Comparison of ENCODE assay signal across 12 cellular contexts in genomic region chr11:126189109-126189929, GRCh38. TPM values are rescaled to one million over a fixed set of nuclear protein-coding genes. Genes with fewer than 3 reads are reported as not detected.
DNase-seq lines count a peak whose midpoint lies in the region; ATAC-seq and TF ChIP-seq lines count a peak whose summit lies in the region.
"Had no signal": no experiment of that assay in that cellular context is flagged by ENCODE, and none has a peak within 500 bp of the region (broad histone marks: within the 10 kb centered on the region; RNA-seq: fewer than 3 reads in every experiment).

No MANE protein-coding gene starts in this region.

- intact Hi-C loops in spleen (cut with DNase I; ENCODE audit: low total_unique reads) = no loop called here

- DNase-seq in spleen (peak; percentile 67), ureter (ENCODE audit: low spot score) (no peak), GM19238 (ENCODE audit: insufficient read length, low spot score) (no peak), HuH-7.5 (ENCODE audit: low spot score) (no peak)
- DNase-seq: Calu3; stimulated activated CD4-positive, alpha-beta T cell treated with anti-CD3 and anti-CD28 coated beads, Interleukin-15, amount 100 ng/mL, for 24 hours; stimulated activated naive CD4-positive, alpha-beta T cell treated with Interleukin-2 at 50 U/mL for 16 hours had no signal

- H3K4me3 ChIP-seq in spleen = no peak overlapping the region
- H3K4me3 ChIP-seq: esophagus muscularis mucosa had no signal

- no peak for TF ChIP-seq CTCF in spleen (IDR thresholded peaks at IDR 0.05 in 8 of 11, conservative IDR thresholded peaks at IDR 0.05 in 3 of 11)

- peak overlapping the region in 1 of 8 donors; percentile 38 for H3K27ac ChIP-seq in spleen
- H3K27ac ChIP-seq: esophagus muscularis mucosa had no signal

- peaks cover 0 to 12% (median 2%) of the 10 kb centered on the region in 6 donors for H3K4me1 ChIP-seq in spleen

- no peaks in the 10 kb centered on the region for H3K27me3 ChIP-seq in spleen (replicated peaks in 1 of 7)
- H3K27me3 ChIP-seq: esophagus muscularis mucosa had no signal

- H3K9me3 ChIP-seq in spleen = no peaks in the 10 kb centered on the region
- H3K9me3 ChIP-seq: esophagus muscularis mucosa had no signal

- ATAC-seq in GM18907 (IDR thresholded peaks at IDR 0.05; ENCODE audit: unreplicated experiment) = peak; percentile 70
- ATAC-seq in GM21723 (IDR thresholded peaks at IDR 0.05; ENCODE audit: unreplicated experiment) = peak; percentile 75
- ATAC-seq in HG03565 (IDR thresholded peaks at IDR 0.05; ENCODE audit: unreplicated experiment) = peak; percentile 66
- ATAC-seq: naive thymus-derived CD4-positive, alpha-beta T cell had no signal

- TF ChIP-seq POLR2A in spleen (IDR thresholded peaks at IDR 0.05) = no peak

- 81 to 93% (median 90%) methylated on average over 20 to 22 of the region's 22 CpGs for WGBS in spleen, 5 donors

- peaks cover 0 to 81% (median 18%) of the 10 kb centered on the region in 6 donors for H3K36me3 ChIP-seq in spleen

RNA-seq across cellular contexts. Expression of gene RPUSD4, which starts 22.1 kb away (rescaled TPM):
- total RNA-seq in spleen (10 to 100 TPM; 20.6 to 26.7 (median 22.3) TPM), ureter (24.7 TPM)
- 10 to 100 TPM; 14.5 to 15.5 (median 15.4) TPM for polyA plus RNA-seq in spleen

RNA-seq across cellular contexts. Expression of gene FAM118B, which starts 22.3 kb away (rescaled TPM):
- 10 to 100 TPM; 15.3 to 32.3 (median 21.0) TPM for total RNA-seq in spleen
- 10 to 100 TPM in 1 of 3 donors, 1 to 10 TPM in 2; 5.5 to 11.1 (median 6.5) TPM for polyA plus RNA-seq in spleen
- 22.2 TPM for total RNA-seq in ureter
